Comparison of ENCODE assay signal across 10 cellular contexts in genomic region chr5:35198096-35198495, GRCh38. TPM values are rescaled to one million over a fixed set of nuclear protein-coding genes. Genes with fewer than 3 reads are reported as not detected.
DNase-seq lines count a peak whose midpoint lies in the region; ATAC-seq and TF ChIP-seq lines count a peak whose summit lies in the region.
"Had no signal": no experiment of that assay in that cellular context is flagged by ENCODE, and none has a peak within 500 bp of the region (broad histone marks: within the 10 kb centered on the region; RNA-seq: fewer than 3 reads in every experiment).

No MANE protein-coding gene starts in this region.

- H3K27ac Mint-ChIP-seq in immature natural killer cell = no peak overlapping the region
- H3K27ac Mint-ChIP-seq: activated naive CD8-positive, alpha-beta T cell treated with anti-CD3 and anti-CD28 coated beads, Interleukin-2, amount 50 U/mL, for 24 hours had no signal

- H3K36me3 ChIP-seq in trophoblast cell (ENCODE audit: control insufficient read depth in 1 of 2, insufficient read depth in 2 of 2, low read length in 2 of 2) = no peaks in the 10 kb centered on the region

- no peak overlapping the region for H3K18ac ChIP-seq in trophoblast cell (ENCODE audit: low read length)

- H4K91ac ChIP-seq in trophoblast cell (ENCODE audit: low read depth, low read length) = no peak overlapping the region

- ATAC-seq in HG02885 (IDR thresholded peaks at IDR 0.05; ENCODE audit: poor library complexity, unreplicated experiment) = no peak
- ATAC-seq: activated naive CD8-positive, alpha-beta T cell treated with anti-CD3 and anti-CD28 coated beads, Interleukin-2, amount 50 U/mL, for 24 hours had no signal

- peaks cover 0 to 4% (median 3%) of the 10 kb centered on the region in 3 donors for H3K27me3 Mint-ChIP-seq in immature natural killer cell (ENCODE audit: low read depth in 3 of 3)

- no peaks in the 10 kb centered on the region for H3K4me1 Mint-ChIP-seq in immature natural killer cell

- no peak overlapping the region for H3K4ac ChIP-seq in trophoblast cell (ENCODE audit: low read depth, low read length)

- H3K9ac ChIP-seq in trophoblast cell (ENCODE audit: low read length) = peak overlapping the region; percentile 59

- H3K4me3 ChIP-seq in fibroblast of mammary gland (ENCODE audit: control insufficient read depth, low read depth, low read length) = no peak overlapping the region
- no peak overlapping the region for H3K4me3 ChIP-seq in trophoblast cell (ENCODE audit: low read depth, low read length)

- H3K9me3 Mint-ChIP-seq in immature natural killer cell = peaks cover 0 to 2% (median 0%) of the 10 kb centered on the region in 6 donors
- H3K9me3 Mint-ChIP-seq: activated naive CD8-positive, alpha-beta T cell treated with anti-CD3 and anti-CD28 coated beads, Interleukin-2, amount 50 U/mL, for 24 hours had no signal

- no peak overlapping the region for H4K8ac ChIP-seq in trophoblast cell (ENCODE audit: low read depth, low read length)

- H2AFZ ChIP-seq in trophoblast cell (ENCODE audit: insufficient read depth, low read length, poor library complexity) = no peak overlapping the region

- no peak overlapping the region for H3K14ac ChIP-seq in trophoblast cell (ENCODE audit: low read length)

- no CpG with 5 or more reads among the region's 4 CpGs for WGBS in trophoblast cell (ENCODE audit: extremely low coverage, insufficient coverage, insufficient read length)

- H3K23ac ChIP-seq in trophoblast cell (ENCODE audit: low read length) = no peak overlapping the region

- DNase-seq in Daoy (ENCODE audit: low read depth) (peak; percentile 65), NCI-H69 (lab: John Stamatoyannopoulos, UW) (peak; percentile 76), fibroblast of mammary gland (ENCODE audit: low read depth) (peak; percentile 85), trophoblast cell (no peak), immature natural killer cell (no peak), anterior cingulate cortex (lab: John Stamatoyannopoulos, UW) (no peak), OCI-M1 (lab: John Stamatoyannopoulos, UW) (no peak)
- DNase-seq: activated naive CD8-positive, alpha-beta T cell treated with anti-CD3 and anti-CD28 coated beads, Interleukin-2, amount 50 U/mL, for 24 hours; Kasumi-1 had no signal

- H3K4me2 ChIP-seq in trophoblast cell (ENCODE audit: low read length) = no peak overlapping the region

- no peaks in the 10 kb centered on the region for H3K36me3 Mint-ChIP-seq in immature natural killer cell

- no peak overlapping the region for H2AK5ac ChIP-seq in trophoblast cell (ENCODE audit: low read length)

- no peak overlapping the region for H2BK5ac ChIP-seq in trophoblast cell (ENCODE audit: low read depth, low read length, poor library complexity)

- peaks cover 4% of the 10 kb centered on the region for H3K79me2 ChIP-seq in trophoblast cell (ENCODE audit: control insufficient read depth, insufficient read depth, low read length, poor library complexity)

- no peak overlapping the region for H3K27ac ChIP-seq in trophoblast cell (ENCODE audit: low read depth, low read length)

- no peaks in the 10 kb centered on the region for H3K9me3 ChIP-seq in trophoblast cell (ENCODE audit: insufficient read depth, low read depth, low read length)

- peaks cover 4% of the 10 kb centered on the region for H3K79me1 ChIP-seq in trophoblast cell (ENCODE audit: low read length)

- peaks cover 0 to 8% of the 10 kb centered on the region in 2 experiments for H3K4me1 ChIP-seq in trophoblast cell (ENCODE audit: control insufficient read depth in 1 of 2, insufficient read depth in 2 of 2, low read length in 2 of 2)

- H4K12ac ChIP-seq in trophoblast cell (ENCODE audit: low read depth, low read length) = no peak overlapping the region

- no peak overlapping the region for H3K4me3 Mint-ChIP-seq in immature natural killer cell
- H3K4me3 Mint-ChIP-seq: activated naive CD8-positive, alpha-beta T cell treated with anti-CD3 and anti-CD28 coated beads, Interleukin-2, amount 50 U/mL, for 24 hours had no signal

- no peak for TF ChIP-seq CTCF in fibroblast of mammary gland (conservative IDR thresholded peaks at IDR 0.05; ENCODE audit: control insufficient read depth, insufficient read depth, low read depth, low read length)

- H3K27me3 ChIP-seq in trophoblast cell (ENCODE audit: insufficient read depth, low read length) = no peaks in the 10 kb centered on the region

- H2BK12ac ChIP-seq in trophoblast cell (ENCODE audit: low read length) = no peak overlapping the region

- no peak overlapping the region for H2BK120ac ChIP-seq in trophoblast cell (ENCODE audit: insufficient read depth, low read length, poor library complexity)

RNA-seq across cellular contexts. Expression of gene PRLR, which starts 32.2 kb away (rescaled TPM):
- total RNA-seq in Daoy (2014; rRNA removed; shearing (Covaris generic)) = 0.29 and 1.2 TPM in 2 replicates
- polyA plus RNA-seq in trophoblast cell (2013) = 7.2 and 7.7 TPM in 2 replicates
- polyA plus RNA-seq in immature natural killer cell = not detected

Comparison
In these comparisons a context has a peak if more than half of its experiments do, and no peak if none do; other contexts are left out.
1. DNase-seq: peak in Daoy (single experiment), NCI-H69 (single experiment) and fibroblast of mammary gland (single experiment); none in trophoblast cell (0 of 2), immature natural killer cell (0 of 3), anterior cingulate cortex (0 of 58) and OCI-M1 (single experiment).